Comparison of ENCODE assay signal across 32 cellular contexts in genomic region chr9:103410059-103410458, GRCh38.
"Had no signal": no experiment of that assay in that cellular context is flagged by ENCODE, and none has a peak within 500 bp of the region (broad histone marks: within the 10 kb centered on the region; RNA-seq: fewer than 3 reads in every experiment).

No MANE protein-coding gene starts in this region.

- H3K36me3 ChIP-seq: colonic mucosa, esophagus squamous epithelium, gastrocnemius medialis, ovary, prostate gland, tibial artery, upper lobe of right lung had no signal

- H3K27me3 ChIP-seq: body of pancreas, colonic mucosa, esophagus squamous epithelium, gastrocnemius medialis, hepatocyte, ovary, tibial artery, upper lobe of right lung had no signal

- ATAC-seq: body of pancreas; gastrocnemius medialis; left cardiac atrium; left ventricle myocardium superior; sciatic nerve; stimulated activated effector memory CD8-positive, alpha-beta T cell treated with anti-CD3 and anti-CD28 coated beads, Interleukin-12 subunit alpha, Interleukin-12 subunit beta, amount 100 ng/mL, for 72 hours; stimulated activated naive CD8-positive, alpha-beta T cell treated with anti-CD3 and anti-CD28 coated beads, Interleukin-15, amount 100 ng/mL, for 72 hours; upper lobe of right lung had no signal

- H3K9me3 ChIP-seq: body of pancreas, colonic mucosa, esophagus squamous epithelium, gastrocnemius medialis, ovary, prostate gland, tibial artery, upper lobe of right lung had no signal

- H3K27ac ChIP-seq: body of pancreas, colonic mucosa, epithelial cell of prostate, esophagus squamous epithelium, gastrocnemius medialis, hepatocyte, ovary, prostate gland, upper lobe of right lung, VCaP had no signal

- DNase-seq: activated CD4-positive, alpha-beta T cell treated with anti-CD3 and anti-CD28 coated beads for 4 hours; activated CD4-positive, alpha-beta T cell treated with anti-CD3 and anti-CD28 coated beads, Interleukin-2, amount 50 U/mL, for 4 hours; activated CD8-positive, alpha-beta memory T cell treated with anti-CD3 and anti-CD28 coated beads for 24 hours; activated effector memory CD4-positive, alpha-beta T cell treated with Interleukin-2 at 50 U/mL for 16 hours; activated naive CD4-positive, alpha-beta T cell treated with Interleukin-2 at 50 U/mL for 16 hours; anterior cingulate cortex; body of pancreas; cerebellar nuclear complex; colonic mucosa; effector CD8-positive, alpha-beta T cell; esophagus squamous epithelium; gastrocnemius medialis; glutamatergic neuron; left cardiac atrium; left ventricle myocardium superior; mammary epithelial cell; naive B cell; nephron progenitor cell; ovary; retina; small intestine; stimulated activated CD4-positive, alpha-beta T cell treated with anti-CD3 and anti-CD28 coated beads, Interleukin-4, amount 100 ng/mL, for 24 hours; stimulated activated naive CD8-positive, alpha-beta T cell treated with anti-CD3 and anti-CD28 coated beads, Interleukin-15, amount 100 ng/mL, for 72 hours; substantia nigra; tibial artery; upper lobe of right lung had no signal

- H3K4me3 ChIP-seq: body of pancreas, colonic mucosa, esophagus squamous epithelium, gastrocnemius medialis, hepatocyte, ovary, prostate gland, tibial artery, upper lobe of right lung had no signal

- H3K4me1 ChIP-seq: body of pancreas, colonic mucosa, esophagus squamous epithelium, gastrocnemius medialis, prostate gland, upper lobe of right lung had no signal
